In the genomic region with DNA sequence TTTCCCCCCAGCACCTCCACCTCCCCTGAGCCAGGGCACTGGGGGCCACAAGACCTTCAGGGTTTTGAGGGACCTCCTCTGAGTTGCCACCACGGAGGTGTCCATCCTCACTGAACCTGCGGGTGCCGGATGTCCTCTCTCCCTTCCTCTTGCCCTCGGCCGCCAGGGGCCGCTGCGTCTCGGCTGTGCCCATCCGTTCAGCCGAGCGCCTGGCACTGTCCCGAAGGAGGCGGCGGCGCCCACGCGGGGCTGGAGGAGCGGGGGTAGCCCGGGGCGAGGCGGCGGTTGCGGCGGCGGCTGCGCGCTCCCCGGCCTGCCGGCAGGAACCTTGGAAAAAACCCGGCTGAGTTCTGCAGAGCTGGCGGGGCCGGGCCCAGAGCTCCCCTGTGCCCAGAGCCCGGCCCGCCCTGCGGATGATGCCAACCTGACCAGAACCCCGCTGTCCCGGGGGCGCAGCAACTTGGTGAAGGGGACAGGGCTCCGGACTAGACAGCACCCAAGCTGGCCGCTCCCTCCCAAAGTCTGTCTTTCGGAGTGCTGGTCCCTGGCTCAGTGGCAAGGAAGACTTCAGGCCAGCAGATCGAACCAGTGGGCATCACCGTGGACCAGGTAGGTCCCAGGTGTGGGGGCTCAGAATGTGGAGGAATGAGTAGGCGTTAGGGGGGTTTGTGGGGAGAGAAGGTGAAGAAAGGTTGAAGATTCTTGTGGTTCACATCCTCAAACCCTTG, we compare ENCODE assay signal across 8 cellular contexts. TPM values are rescaled to one million over a fixed set of nuclear protein-coding genes. Genes with fewer than 3 reads are reported as not detected.
DNase-seq lines count a peak whose midpoint lies in the region; ATAC-seq and TF ChIP-seq lines count a peak whose summit lies in the region.

No MANE protein-coding gene starts in this region.

- TF ChIP-seq CTCF in dorsolateral prefrontal cortex (IDR thresholded peaks at IDR 0.05 in 54 of 56, conservative IDR thresholded peaks at IDR 0.05 in 2 of 56; ENCODE audit: low read depth in 1 of 56, partially characterized antibody in 56 of 56) = peak; percentile 22 to 95 (median 88)

- H3K36me3 Mint-ChIP-seq in memory B cell = no peaks in the 10 kb centered on the region

- intact Hi-C loops in dorsolateral prefrontal cortex (cut with DNase I) = loop anchor here (1.0 to 10.0 kb wide), 6 partner anchors 86 to 354 kb away; partner anchors contain the start of genes LRIG2 (in 1 of the 2) and SLC16A1 (in 1 of the 2)

- no peak overlapping the region for H3K27ac Mint-ChIP-seq in memory B cell

- peak overlapping the region in 2 of 59 donors; percentile 50 to 67 for H3K27ac ChIP-seq in dorsolateral prefrontal cortex

- ATAC-seq in memory B cell (ENCODE audit: low read depth) = peak; percentile 11
- ATAC-seq in GM18520 (IDR thresholded peaks at IDR 0.05; ENCODE audit: unreplicated experiment) = no peak

- H3K4me3 ChIP-seq in dorsolateral prefrontal cortex = peak overlapping the region; percentile 19 to 67 (median 51)

- DNase-seq in AG08396 (ENCODE audit: low spot score) (peak; percentile 90), GOT3 (lab: John Stamatoyannopoulos, UW) (peak; percentile 20), NCI-H526 (lab: John Stamatoyannopoulos, UW) (peak; percentile 66 to 97), dorsolateral prefrontal cortex (peak; percentile 60 to 88 (median 80)), memory B cell (ENCODE audit: low spot score in 2 of 2) (peak; percentile 64 to 71)
- peak; percentile 81 to 85 for DNase-seq in activated CD4-positive, alpha-beta T cell treated with anti-CD3 and anti-CD28 coated beads, Interleukin-2, amount 50 U/mL, for 48 hours
- peak; percentile 55 for DNase-seq in stimulated activated CD8-positive, alpha-beta memory T cell treated with anti-CD3 and anti-CD28 coated beads, Interleukin-12 subunit alpha, Interleukin-12 subunit beta, amount 100 ng/mL, for 1 hour (ENCODE audit: low read depth)

- H3K27me3 ChIP-seq in dorsolateral prefrontal cortex = no peaks in the 10 kb centered on the region

- H3K27me3 Mint-ChIP-seq in memory B cell = peaks cover 9% of the 10 kb centered on the region

- peaks cover 19% of the 10 kb centered on the region for H3K4me1 Mint-ChIP-seq in memory B cell

- H3K4me3 Mint-ChIP-seq in memory B cell = no peak overlapping the region

- H3K9me3 Mint-ChIP-seq in memory B cell = no peaks in the 10 kb centered on the region

RNA-seq across cellular contexts. Expression of gene PPM1J, which starts 3.7 kb away (rescaled TPM):
- 10 to 100 TPM in 6 of 120 experiments, 1 to 10 TPM in 114; 2.4 to 11.9 (median 6.6) TPM for total RNA-seq in dorsolateral prefrontal cortex

RNA-seq across cellular contexts. Expression of gene RHOC, which starts 11.9 kb away (rescaled TPM):
- 100 to 1,000 TPM in 21 of 120 experiments, 10 to 100 TPM in 99; 36.8 to 162 (median 72.5) TPM for total RNA-seq in dorsolateral prefrontal cortex

RNA-seq across cellular contexts. Expression of gene MOV10, which starts 44.4 kb away (rescaled TPM):
- total RNA-seq in dorsolateral prefrontal cortex = 10 to 100 TPM; 12.5 to 54.5 (median 25.7) TPM

Comparison
In these comparisons a context has a peak if more than half of its experiments do, and no peak if none do; other contexts are left out.
1. DNase-seq: peak in every context shown above with its lines; median percentile 90 in AG08396; 83 in activated CD4-positive, alpha-beta T cell treated with anti-CD3 and anti-CD28 coated beads, Interleukin-2, amount 50 U/mL, for 48 hours; 82 in NCI-H526; 80 in dorsolateral prefrontal cortex; 68 in memory B cell; 55 in stimulated activated CD8-positive, alpha-beta memory T cell treated with anti-CD3 and anti-CD28 coated beads, Interleukin-12 subunit alpha, Interleukin-12 subunit beta, amount 100 ng/mL, for 1 hour; 20 in GOT3.